ENCODE assay signal across 18 cellular contexts in the genomic region with DNA sequence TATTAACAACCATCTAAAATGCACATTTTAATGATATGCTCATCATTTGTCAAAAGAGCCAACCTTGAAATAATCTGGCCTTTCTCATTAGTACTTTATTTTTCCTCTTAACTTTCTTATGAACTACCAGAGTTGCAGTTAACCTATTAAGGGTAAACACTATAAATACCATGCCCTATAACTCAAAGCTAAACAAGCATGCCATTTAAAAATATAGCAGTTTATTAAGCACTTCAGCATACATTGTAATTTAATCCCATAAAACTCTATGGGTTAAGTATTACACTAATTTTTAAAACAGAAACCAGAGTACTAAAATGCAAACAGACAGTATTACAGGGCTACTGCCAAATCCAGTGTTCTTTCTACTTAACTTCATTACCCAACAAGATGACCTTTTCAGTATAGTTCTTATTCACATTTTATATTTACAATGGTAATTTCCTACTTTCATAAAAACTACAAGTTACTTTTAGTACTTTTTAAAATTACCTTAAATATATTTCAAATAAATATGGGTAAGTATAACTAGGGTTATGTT.
"Had no signal": no experiment of that assay in that cellular context is flagged by ENCODE, and none has a peak within 500 bp of the region (broad histone marks: within the 10 kb centered on the region; RNA-seq: fewer than 3 reads in every experiment).

No MANE protein-coding gene starts in this region.

- H3K27me3 Mint-ChIP-seq: activated CD4-positive, alpha-beta T cell treated with anti-CD3 and anti-CD28 coated beads, Interleukin-2, amount 10 ng/mL, durations not matched to agents 7 days and 5 days; activated naive CD4-positive, alpha-beta T cell treated with anti-CD3 and anti-CD28 coated beads, Interleukin-2, amount 50 U/mL, for 24 hours; effector memory CD8-positive, alpha-beta T cell; progenitor cell of endocrine pancreas; stimulated activated naive CD8-positive, alpha-beta T cell treated with anti-CD3 and anti-CD28 coated beads, Interleukin-15, amount 100 ng/mL, for 72 hours had no signal

- H3K36me3 Mint-ChIP-seq: activated naive CD4-positive, alpha-beta T cell treated with anti-CD3 and anti-CD28 coated beads, Interleukin-2, amount 50 U/mL, for 24 hours had no signal

- H3K36me3 ChIP-seq: left ventricle myocardium inferior, suprapubic skin, transverse colon, uterus had no signal

- H3K9me3 Mint-ChIP-seq: activated CD4-positive, alpha-beta T cell treated with anti-CD3 and anti-CD28 coated beads, Interleukin-2, amount 10 ng/mL, durations not matched to agents 7 days and 5 days; activated naive CD4-positive, alpha-beta T cell treated with anti-CD3 and anti-CD28 coated beads, Interleukin-2, amount 50 U/mL, for 24 hours; effector memory CD8-positive, alpha-beta T cell; nephron progenitor cell; stimulated activated naive CD8-positive, alpha-beta T cell treated with anti-CD3 and anti-CD28 coated beads, Interleukin-15, amount 100 ng/mL, for 72 hours had no signal

- H3K9me3 ChIP-seq: left ventricle myocardium inferior, suprapubic skin, transverse colon, uterus had no signal

- H3K4me3 ChIP-seq: left ventricle myocardium inferior, suprapubic skin, transverse colon, uterus had no signal

- H3K27me3 ChIP-seq: suprapubic skin, transverse colon, uterus had no signal

- DNase-seq: activated CD4-positive, alpha-beta T cell treated with anti-CD3 and anti-CD28 coated beads, Interleukin-2, amount 10 ng/mL, durations not matched to agents 7 days and 5 days; activated CD8-positive, alpha-beta memory T cell treated with anti-CD3 and anti-CD28 coated beads, Interleukin-2, amount 50 U/mL, for 48 hours; activated CD8-positive, alpha-beta T cell treated with anti-CD3 and anti-CD28 coated beads, Interleukin-2, amount 10 ng/mL, durations not matched to agents 7 days and 5 days; activated effector memory CD4-positive, alpha-beta T cell treated with anti-CD3 and anti-CD28 coated beads, Interleukin-2, amount 50 U/mL, for 16 hours; activated T-cell treated with anti-CD3 and anti-CD28 coated beads, Interleukin-2, amount 50 U/mL, for 48 hours; amniotic stem cell; effector memory CD8-positive, alpha-beta T cell; foreskin melanocyte; left ventricle myocardium inferior; mammary epithelial cell; nephron progenitor cell; occipital lobe; stimulated activated naive CD8-positive, alpha-beta T cell treated with anti-CD3 and anti-CD28 coated beads, Interleukin-15, amount 100 ng/mL, for 72 hours; transverse colon; uterus had no signal

- H3K27ac Mint-ChIP-seq: activated CD4-positive, alpha-beta T cell treated with anti-CD3 and anti-CD28 coated beads, Interleukin-2, amount 10 ng/mL, durations not matched to agents 7 days and 5 days; activated CD8-positive, alpha-beta T cell treated with anti-CD3 and anti-CD28 coated beads, Interleukin-2, amount 10 ng/mL, durations not matched to agents 7 days and 5 days; activated naive CD4-positive, alpha-beta T cell treated with anti-CD3 and anti-CD28 coated beads, Interleukin-2, amount 50 U/mL, for 24 hours; nephron progenitor cell; progenitor cell of endocrine pancreas; stimulated activated naive CD8-positive, alpha-beta T cell treated with anti-CD3 and anti-CD28 coated beads, Interleukin-15, amount 100 ng/mL, for 72 hours had no signal

- H3K27ac ChIP-seq: left ventricle myocardium inferior, suprapubic skin, uterus had no signal

- H3K4me3 Mint-ChIP-seq: activated CD4-positive, alpha-beta T cell treated with anti-CD3 and anti-CD28 coated beads, Interleukin-2, amount 10 ng/mL, durations not matched to agents 7 days and 5 days; activated CD8-positive, alpha-beta T cell treated with anti-CD3 and anti-CD28 coated beads, Interleukin-2, amount 10 ng/mL, durations not matched to agents 7 days and 5 days; activated naive CD4-positive, alpha-beta T cell treated with anti-CD3 and anti-CD28 coated beads, Interleukin-2, amount 50 U/mL, for 24 hours; effector memory CD8-positive, alpha-beta T cell; nephron progenitor cell had no signal

- ATAC-seq: activated CD8-positive, alpha-beta T cell treated with anti-CD3 and anti-CD28 coated beads, Interleukin-2, amount 10 ng/mL, durations not matched to agents 7 days and 5 days; effector memory CD8-positive, alpha-beta T cell; stimulated activated naive CD8-positive, alpha-beta T cell treated with anti-CD3 and anti-CD28 coated beads, Interleukin-15, amount 100 ng/mL, for 72 hours had no signal
